8 cellular contexts compared by ENCODE assay signal in genomic region chr19:1064661-1065605, GRCh38. TPM values are rescaled to one million over a fixed set of nuclear protein-coding genes. Genes with fewer than 3 reads are reported as not detected.
A peak's percentile ranks its signal among the peaks of the same experiment; 100 is the strongest.
DNase-seq lines count a peak whose midpoint lies in the region; ATAC-seq and TF ChIP-seq lines count a peak whose summit lies in the region.

No MANE protein-coding gene starts in this region.

- peak; percentile 81 to 89 for DNase-seq in Caco-2
- DNase-seq in HL-60 (ENCODE audit: low read depth in 1 of 2, low spot score in 1 of 2): peak in 1 of 2 experiments; percentile 72
- peak in 4 of 5 donors; percentile 45 to 82 (median 63) for DNase-seq in T-helper 1 cell
- DNase-seq in astrocyte of the hippocampus (ENCODE audit: low read depth, low spot score): peak; percentile 86
- no peak for DNase-seq in iPS DF 6.9 (ENCODE audit: low read depth, low spot score)
- peak; percentile 42 to 49 for DNase-seq in stimulated activated CD4-positive, alpha-beta T cell treated with anti-CD3 and anti-CD28 coated beads, Interleukin-1b, Interleukin-23, amount 100 ng/mL, for 1 hour (ENCODE audit: low read depth in 2 of 2)
- DNase-seq in medulla oblongata (ENCODE audit: extremely low spot score): no peak

- no CpG with 5 or more reads among the region's 60 CpGs for WGBS in iPS DF 6.9 (ENCODE audit: insufficient coverage, insufficient read length)

- no peaks in the 10 kb centered on the region for H3K27me3 ChIP-seq in Caco-2 (replicated peaks; ENCODE audit: control insufficient read depth, insufficient read depth, low read length)
- H3K27me3 ChIP-seq in HL-60 (ENCODE audit: insufficient read depth, poor library complexity, severe bottlenecking): no peaks in the 10 kb centered on the region
- no peaks in the 10 kb centered on the region for H3K27me3 ChIP-seq in iPS DF 6.9 (ENCODE audit: control insufficient read depth, insufficient read depth, low read length)

- POLR2A ChIA-PET in Caco-2 (lab: Charles Lee): interaction anchor here (0.5 to 3.3 kb wide), 15 partner anchors 11 to 210 kb away, joined by 3 to 33 read pairs (median 4); partner anchors contain the start of genes ABCA7, CIRBP, CNN2 and GPX4

- ATAC-seq in HG03175 (IDR thresholded peaks at IDR 0.05; ENCODE audit: unreplicated experiment): no peak

- H3K9me3 Mint-ChIP-seq in Caco-2 (ENCODE audit: unreplicated experiment): no peaks in the 10 kb centered on the region

- H3K36me3 ChIP-seq in Caco-2 (ENCODE audit: control insufficient read depth, insufficient read depth, low read length) (no peaks in the 10 kb centered on the region), iPS DF 6.9 (ENCODE audit: control insufficient read depth, insufficient read depth, low read length) (no peaks in the 10 kb centered on the region)

- H3K4me1 ChIP-seq in Caco-2 (peaks cover 15% of the 10 kb centered on the region), iPS DF 6.9 (ENCODE audit: control insufficient read depth, insufficient read depth, low read length) (peaks cover 8% of the 10 kb centered on the region)

- no peaks in the 10 kb centered on the region for H3K27me3 Mint-ChIP-seq in Caco-2 (ENCODE audit: insufficient read depth, unreplicated experiment)

- H3K4me3 ChIP-seq in Caco-2 (ENCODE audit: low read depth, low read length) (peak overlapping the region; percentile 61), HL-60 (replicated peaks; ENCODE audit: insufficient read depth, low read length) (no peak overlapping the region), iPS DF 6.9 (ENCODE audit: low read length) (peak overlapping the region; percentile 28; the same call in 1 of the 2 replicates)

- BruUV-seq in Caco-2 (replicated peaks; lab: Mats Ljungman, UMichigan): TSS peak; percentile 97

- H3K4me3 Mint-ChIP-seq in Caco-2 (ENCODE audit: unreplicated experiment): peak overlapping the region; percentile 84

- H3K4me1 Mint-ChIP-seq in Caco-2 (ENCODE audit: low read depth, unreplicated experiment): no peaks in the 10 kb centered on the region

- intact Hi-C loops in Caco-2 (cut with micrococcal nuclease; ENCODE audit: unreplicated experiment): loop anchor here (1.0 to 2.0 kb wide), 4 partner anchors 10 to 44 kb away; partner anchors contain the start of genes GPX4, RNU6-2 and TMEM259

- peaks cover 49% of the 10 kb centered on the region for H3K36me3 Mint-ChIP-seq in Caco-2 (ENCODE audit: insufficient read depth, unreplicated experiment)

- no peak overlapping the region for H3K27ac ChIP-seq in HL-60 (replicated peaks)
- H3K27ac ChIP-seq in iPS DF 6.9 (ENCODE audit: low read length): no peak overlapping the region

- peak overlapping the region; percentile 77 for H3K27ac Mint-ChIP-seq in Caco-2 (ENCODE audit: unreplicated experiment)

- CTCF ChIA-PET in Caco-2 (lab: Charles Lee): interaction anchor here (0.6 to 2.6 kb wide), 11 partner anchors 11 to 426 kb away, joined by 3 to 9 read pairs (median 5); partner anchors contain the start of genes ABCA7, CNN2, REEP6 and RNU6-2

- TF ChIP-seq CTCF in Caco-2 (IDR thresholded peaks at IDR 0.05; ENCODE audit: insufficient read depth in 1 of 2, low read depth in 1 of 2, low read length in 1 of 2, severe bottlenecking in 1 of 2, unreplicated experiment in 1 of 2): peak; percentile 81 to 84
- peak; percentile 74 for TF ChIP-seq CTCF in HL-60 (IDR thresholded peaks at IDR 0.05; ENCODE audit: insufficient read depth, low read length)

- H3K9me3 ChIP-seq in Caco-2: no peaks in the 10 kb centered on the region
- H3K9me3 ChIP-seq in iPS DF 6.9 (ENCODE audit: control insufficient read depth, insufficient read depth, low read length): no peaks in the 10 kb centered on the region

RNA-seq across cellular contexts. Expression of gene ARHGAP45, which starts 2.0 kb away (rescaled TPM):
- 38.6 and 43.3 TPM in 2 replicates for total RNA-seq in Caco-2 (2022)

RNA-seq across cellular contexts. Expression of gene ABCA7, which starts 25.0 kb away (rescaled TPM):
- 43.5 and 45.9 TPM in 2 replicates for total RNA-seq in Caco-2 (2022)

RNA-seq across cellular contexts. Expression of gene POLR2E, which starts 30.2 kb away (rescaled TPM):
- 264 and 272 TPM in 2 replicates for total RNA-seq in Caco-2 (2022)

RNA-seq across cellular contexts. Expression of gene CNN2, which starts 38.5 kb away (rescaled TPM):
- total RNA-seq in Caco-2 (2022): 194 and 221 TPM in 2 replicates

RNA-seq across cellular contexts. Expression of gene GPX4, which starts 38.9 kb away (rescaled TPM):
- 500 and 546 TPM in 2 replicates for total RNA-seq in Caco-2 (2022)

Comparison
In these comparisons a context has a peak if more than half of its experiments do, and no peak if none do; other contexts are left out.
1. DNase-seq: peak in Caco-2 (2 of 2), T-helper 1 cell (4 of 5), astrocyte of the hippocampus (single experiment) and stimulated activated CD4-positive, alpha-beta T cell treated with anti-CD3 and anti-CD28 coated beads, Interleukin-1b, Interleukin-23, amount 100 ng/mL, for 1 hour (2 of 2); none in iPS DF 6.9 (single experiment) and medulla oblongata (single experiment).